ENCODE assay signal across 8 cellular contexts in genomic region chr19:39824143-39825092, GRCh38. TPM values are rescaled to one million over a fixed set of nuclear protein-coding genes. Genes with fewer than 3 reads are reported as not detected.
DNase-seq lines count a peak whose midpoint lies in the region; ATAC-seq and TF ChIP-seq lines count a peak whose summit lies in the region.

No MANE protein-coding gene starts in this region.

- H3K4me1 ChIP-seq in DOHH2 (ENCODE audit: control insufficient read depth, low read length) (no peaks in the 10 kb centered on the region; the same call in 1 of the 2 replicates), adipocyte (ENCODE audit: control insufficient read depth, insufficient read depth, low read length) (peaks cover 11% of the 10 kb centered on the region), transverse colon (peaks cover 9 to 14% (median 13%) of the 10 kb centered on the region in 4 donors)

- TF ChIP-seq POLR2A in transverse colon (IDR thresholded peaks at IDR 0.05): peak; percentile 64

- H3K36me3 ChIP-seq in DOHH2 (ENCODE audit: control insufficient read depth, low read length): peaks cover 60% of the 10 kb centered on the region
- peaks cover 28% of the 10 kb centered on the region for H3K36me3 ChIP-seq in adipocyte (ENCODE audit: control insufficient read depth, insufficient read depth, low read length, severe bottlenecking)
- peaks cover 0 to 22% (median 7%) of the 10 kb centered on the region in 4 donors for H3K36me3 ChIP-seq in transverse colon

- H3K79me2 ChIP-seq in DOHH2 (ENCODE audit: control insufficient read depth, low read length): no peaks in the 10 kb centered on the region

- 6 to 10% methylated on average over 12 to 47 of the region's 47 CpGs for WGBS in transverse colon (ENCODE audit: low coverage in 1 of 2), 2 donors

- H3K9me2 ChIP-seq in DOHH2 (replicated peaks; ENCODE audit: control insufficient read depth, low read length): no peaks in the 10 kb centered on the region

- intact Hi-C loops in left cardiac atrium (cut with DNase I): no loop called here
- intact Hi-C loops in transverse colon (cut with DNase I; ENCODE audit: low total_unique reads): no loop called here

- in situ Hi-C loops in transverse colon (cut with MboI; ENCODE audit: low pct_ligation_motif_present in 1 of 4, low pct_unique_long_range_greater_than_20kb in 1 of 4, low sequenced_read_pairs in 3 of 4): no loop called here

- ATAC-seq in GM21786 (IDR thresholded peaks at IDR 0.05; ENCODE audit: unreplicated experiment) (peak; percentile 92), left cardiac atrium (peak; percentile 96 to 97)

- no peak for TF ChIP-seq EP300 in transverse colon (IDR thresholded peaks at IDR 0.05; ENCODE audit: low read depth)

- no peak for TF ChIP-seq CTCF in DOHH2 (IDR thresholded peaks at IDR 0.05; ENCODE audit: low read depth, low read length, poor library complexity, severe bottlenecking)
- peak in 2 of 5 experiments; percentile 27 to 48 for TF ChIP-seq CTCF in transverse colon (IDR thresholded peaks at IDR 0.05)

- no peaks in the 10 kb centered on the region for H3F3A ChIP-seq in DOHH2 (ENCODE audit: control insufficient read depth, insufficient read depth)

- H3K27ac ChIP-seq in DOHH2 (ENCODE audit: low read depth, low read length) (no peak overlapping the region), transverse colon (peak overlapping the region; percentile 69 to 85 (median 76))

- H3K9ac ChIP-seq in adipocyte (ENCODE audit: low read length): peak overlapping the region; percentile 94

- H3K27me3 ChIP-seq in DOHH2 (ENCODE audit: control insufficient read depth, low read length) (no peaks in the 10 kb centered on the region), adipocyte (replicated peaks; ENCODE audit: control insufficient read depth, insufficient read depth, low read length) (no peaks in the 10 kb centered on the region), transverse colon (no peaks in the 10 kb centered on the region)

- H3K4me2 ChIP-seq in DOHH2 (ENCODE audit: low read length): peak overlapping the region; percentile 46

- no peaks in the 10 kb centered on the region for H3K9me3 ChIP-seq in DOHH2 (ENCODE audit: control insufficient read depth, insufficient read depth, low read length)
- no peaks in the 10 kb centered on the region for H3K9me3 ChIP-seq in adipocyte (ENCODE audit: control insufficient read depth, low read length)
- no peaks in the 10 kb centered on the region for H3K9me3 ChIP-seq in transverse colon

- H3K4me3 ChIP-seq in DOHH2 (ENCODE audit: low read length): peak overlapping the region; percentile 60
- H3K4me3 ChIP-seq in adipocyte (ENCODE audit: low read length): peak overlapping the region; percentile 96
- peak overlapping the region; percentile 47 to 77 (median 65) for H3K4me3 ChIP-seq in transverse colon

- DNase-seq in M059J (ENCODE audit: low read depth): peak; percentile 93
- peak; percentile 92 for DNase-seq in SKM-1 treated with dmso at 0.1 percent for 144 hours (lab: John Stamatoyannopoulos, UW; ENCODE audit: unreplicated experiment)
- peak; percentile 95 for DNase-seq in adipocyte (ENCODE audit: low read depth)
- peak; percentile 90 for DNase-seq in left cardiac atrium
- peak; percentile 98 for DNase-seq in pons (ENCODE audit: low spot score)
- DNase-seq in transverse colon: peak; percentile 91

- H4K20me1 ChIP-seq in DOHH2 (ENCODE audit: control insufficient read depth, insufficient read depth, low read depth, low read length): no peaks in the 10 kb centered on the region

RNA-seq across cellular contexts. Expression of gene DYRK1B, which starts 9.5 kb away (rescaled TPM):
- 4.9 and 10.6 TPM in 2 replicates for total RNA-seq in M059J (2014; rRNA removed; shearing (Covaris generic))
- total RNA-seq in left cardiac atrium (10 to 100 TPM in 1 of 2 donors, 1 to 10 TPM in 1; 7.0 to 14.7 TPM), transverse colon (10 to 100 TPM; 13.3 to 16.1 (median 15.1) TPM)

RNA-seq across cellular contexts. Expression of gene FBL, which starts 21.8 kb away (rescaled TPM):
- 153 and 191 TPM in 2 replicates for total RNA-seq in M059J (2014; rRNA removed; shearing (Covaris generic))
- 10 to 100 TPM; 67.7 to 87.7 TPM for total RNA-seq in left cardiac atrium
- total RNA-seq in transverse colon: 100 to 1,000 TPM in 1 of 4 donors, 10 to 100 TPM in 3; 20.6 to 107 (median 62.6) TPM

RNA-seq across cellular contexts. Expression of gene LEUTX, which starts 45.8 kb away (rescaled TPM):
- total RNA-seq in M059J (2014; rRNA removed; shearing (Covaris generic)): not detected in 2 replicates
- total RNA-seq in left cardiac atrium: not detected
- total RNA-seq in transverse colon: not detected
